ENCODE assay signal across 33 cellular contexts in the genomic region with DNA sequence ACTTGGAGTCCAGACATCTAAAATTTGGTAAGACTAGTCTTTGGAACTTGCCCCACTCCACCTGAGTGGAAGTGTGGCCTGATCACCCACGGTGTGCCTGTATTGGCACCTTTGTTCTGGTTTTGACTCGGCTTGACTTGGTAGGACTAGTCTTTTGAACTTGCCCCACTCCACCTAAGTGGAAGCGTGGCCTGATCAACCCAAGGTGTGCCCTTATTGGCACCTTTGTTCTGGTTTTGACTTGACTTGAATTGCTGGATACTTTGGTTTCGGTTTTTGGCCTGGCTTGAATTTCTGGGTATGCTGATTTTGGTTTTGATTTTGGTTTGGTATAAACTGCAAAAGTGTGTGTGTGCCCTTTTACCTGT. TPM values are rescaled to one million over a fixed set of nuclear protein-coding genes. Genes with fewer than 3 reads are reported as not detected.
DNase-seq lines count a peak whose midpoint lies in the region; ATAC-seq and TF ChIP-seq lines count a peak whose summit lies in the region.
"Had no signal": no experiment of that assay in that cellular context is flagged by ENCODE, and none has a peak within 500 bp of the region (broad histone marks: within the 10 kb centered on the region; RNA-seq: fewer than 3 reads in every experiment).

No MANE protein-coding gene starts in this region.

- no peak for TF ChIP-seq CTCF in SK-N-SH (IDR thresholded peaks at IDR 0.05)
- no peak for TF ChIP-seq CTCF in type B pancreatic cell (conservative IDR thresholded peaks at IDR 0.05)
- no peak for TF ChIP-seq CTCF in progenitor cell of endocrine pancreas (IDR thresholded peaks at IDR 0.05; ENCODE audit: unreplicated experiment)

- H2AK5ac ChIP-seq in mesenchymal stem cell (ENCODE audit: low read length, severe bottlenecking) = peak overlapping the region; percentile 100

- no peak overlapping the region for H3K14ac ChIP-seq in mesenchymal stem cell (ENCODE audit: low read length in 2 of 2)

- H3K4me3 ChIP-seq in SK-N-SH (ENCODE audit: low read depth in 2 of 2, low read length in 1 of 2) (no peak overlapping the region), mesenchymal stem cell (ENCODE audit: insufficient read depth in 1 of 2, low read depth in 1 of 2, low read length in 2 of 2) (peak overlapping the region in 1 of 2 experiments; percentile 65)
- H3K4me3 ChIP-seq: coronary artery, esophagus muscularis mucosa, gastrocnemius medialis, left ventricle myocardium inferior had no signal

- no peaks in the 10 kb centered on the region for H3K9me3 ChIP-seq in SK-N-SH
- no peaks in the 10 kb centered on the region for H3K9me3 ChIP-seq in mesenchymal stem cell (ENCODE audit: control insufficient read depth, low read length)
- H3K9me3 ChIP-seq: esophagus muscularis mucosa, gastrocnemius medialis, left ventricle myocardium inferior had no signal

- peak overlapping the region in 1 of 2 experiments; percentile 49 for H3K4ac ChIP-seq in mesenchymal stem cell (ENCODE audit: low read depth in 1 of 2, low read length in 2 of 2)

- no peak overlapping the region for H2BK120ac ChIP-seq in mesenchymal stem cell (ENCODE audit: low read depth, low read length)

- H4K8ac ChIP-seq in mesenchymal stem cell (ENCODE audit: low read length) = no peak overlapping the region

- H3K36me3 ChIP-seq in SK-N-SH (replicated peaks in 1 of 2; ENCODE audit: control insufficient read depth in 1 of 2, insufficient read depth in 2 of 2, low read length in 1 of 2) = no peaks in the 10 kb centered on the region
- no peaks in the 10 kb centered on the region for H3K36me3 ChIP-seq in mesenchymal stem cell (ENCODE audit: control insufficient read depth in 1 of 2, insufficient read depth in 2 of 2, low read depth in 1 of 2, low read length in 2 of 2)
- H3K36me3 ChIP-seq: esophagus muscularis mucosa, gastrocnemius medialis, left ventricle myocardium inferior had no signal

- WGBS in SK-N-SH (ENCODE audit: low lambda C conversion rate) = 47% methylated on average over 4 of the region's 4 CpGs
- WGBS in mesenchymal stem cell = 98% methylated on average over 4 of the region's 4 CpGs

- no peaks in the 10 kb centered on the region for H3K36me3 Mint-ChIP-seq in type B pancreatic cell
- peaks cover 5% of the 10 kb centered on the region for H3K36me3 Mint-ChIP-seq in progenitor cell of endocrine pancreas (ENCODE audit: insufficient read depth)
- H3K36me3 Mint-ChIP-seq: activated naive CD4-positive, alpha-beta T cell treated with anti-CD3 and anti-CD28 coated beads, Interleukin-2, amount 50 U/mL, for 72 hours; naive thymus-derived CD8-positive, alpha-beta T cell; stimulated activated memory B cell treated with anti-CD40 and anti-IgM and Interleukin-4, amounts not matched to agents 10 μg/mL and 1 μg/mL and 100 μg/mL, for 72 hours had no signal

- TF ChIP-seq EP300 in SK-N-SH (IDR thresholded peaks at IDR 0.05; ENCODE audit: borderline replicate concordance in 1 of 2, low read depth in 1 of 2, low read length in 1 of 2) = no peak

- TF ChIP-seq RAD21 in SK-N-SH (IDR thresholded peaks at IDR 0.05; ENCODE audit: low read length) = no peak

- no peaks in the 10 kb centered on the region for H3K27me3 ChIP-seq in SK-N-SH (ENCODE audit: insufficient read depth)
- H3K27me3 ChIP-seq in mesenchymal stem cell (ENCODE audit: control insufficient read depth in 1 of 2, insufficient read depth in 1 of 2, low read length in 2 of 2) = no peaks in the 10 kb centered on the region
- H3K27me3 ChIP-seq: esophagus muscularis mucosa, gastrocnemius medialis had no signal

- no peaks in the 10 kb centered on the region for H3K9me2 ChIP-seq in SK-N-SH

- H4K91ac ChIP-seq in mesenchymal stem cell (ENCODE audit: low read length) = no peak overlapping the region

- no peak overlapping the region for H2BK15ac ChIP-seq in mesenchymal stem cell (ENCODE audit: low read depth, poor library complexity, severe bottlenecking)

- H3K4me1 ChIP-seq in SK-N-SH (ENCODE audit: control insufficient read depth in 1 of 2, insufficient read depth in 2 of 2, low read depth in 1 of 2, low read length in 1 of 2) = no peaks in the 10 kb centered on the region
- H3K4me1 ChIP-seq in mesenchymal stem cell (ENCODE audit: control insufficient read depth, insufficient read depth, low read depth, low read length) = no peaks in the 10 kb centered on the region
- H3K4me1 ChIP-seq: esophagus muscularis mucosa, gastrocnemius medialis, left ventricle myocardium inferior, parathyroid adenoma had no signal

- H3K27ac Mint-ChIP-seq in type B pancreatic cell = no peak overlapping the region
- no peak overlapping the region for H3K27ac Mint-ChIP-seq in progenitor cell of endocrine pancreas
- H3K27ac Mint-ChIP-seq: activated CD8-positive, alpha-beta T cell treated with anti-CD3 and anti-CD28 coated beads for 36 hours; activated T-helper 2 cell treated with anti-CD3 and anti-CD28 coated beads, Interferon-gamma antibody, Interleukin-2, Interleukin-4, amounts not matched to agents 10 μg/mL and 5 μg/mL and 100 μg/mL, durations not matched to agents 14 hours and 24 hours and 36 hours; effector memory CD8-positive, alpha-beta T cell; naive thymus-derived CD8-positive, alpha-beta T cell; stimulated activated memory B cell treated with anti-CD40 and anti-IgM and Interleukin-4, amounts not matched to agents 10 μg/mL and 1 μg/mL and 100 μg/mL, for 72 hours had no signal

- H4K20me1 ChIP-seq in SK-N-SH (ENCODE audit: insufficient read depth) = no peaks in the 10 kb centered on the region

- no peaks in the 10 kb centered on the region for H3K79me2 ChIP-seq in SK-N-SH (ENCODE audit: insufficient read depth)
- H3K79me2 ChIP-seq: parathyroid adenoma had no signal

- H3K4me3 Mint-ChIP-seq in type B pancreatic cell = peak overlapping the region; percentile 67
- H3K4me3 Mint-ChIP-seq in progenitor cell of endocrine pancreas (ENCODE audit: low read depth) = no peak overlapping the region
- H3K4me3 Mint-ChIP-seq: activated CD8-positive, alpha-beta T cell treated with anti-CD3 and anti-CD28 coated beads for 36 hours; effector memory CD8-positive, alpha-beta T cell; naive thymus-derived CD8-positive, alpha-beta T cell; stimulated activated memory B cell treated with anti-CD40 and anti-IgM and Interleukin-4, amounts not matched to agents 10 μg/mL and 1 μg/mL and 100 μg/mL, for 72 hours had no signal

- ATAC-seq in SK-N-SH treated with all-trans-retinoic acid at 6 μM for 48 hours = no peak
- ATAC-seq: activated CD4-positive, CD25-positive, alpha-beta regulatory T cell treated with anti-CD3 and anti-CD28 coated beads, Interleukin-2, amount 50 U/mL, for 24 hours; activated CD8-positive, alpha-beta T cell treated with anti-CD3 and anti-CD28 coated beads for 36 hours; activated naive CD4-positive, alpha-beta T cell treated with anti-CD3 and anti-CD28 coated beads, Interleukin-2, amount 50 U/mL, for 72 hours; effector memory CD8-positive, alpha-beta T cell; gastrocnemius medialis; naive thymus-derived CD8-positive, alpha-beta T cell; stimulated activated memory B cell treated with anti-CD40 and anti-IgM and Interleukin-4, amounts not matched to agents 10 μg/mL and 1 μg/mL and 100 μg/mL, for 72 hours had no signal

- peak overlapping the region; percentile 35; the same call in 1 of the 2 replicates for H3K4me2 ChIP-seq in SK-N-SH
- peak overlapping the region; percentile 78 for H3K4me2 ChIP-seq in mesenchymal stem cell (ENCODE audit: low read length, poor library complexity, severe bottlenecking)

- no peak overlapping the region for H3K23ac ChIP-seq in mesenchymal stem cell (ENCODE audit: low read length in 2 of 2)

- H3K79me1 ChIP-seq in mesenchymal stem cell (replicated peaks; ENCODE audit: low read length, poor library complexity, severe bottlenecking) = no peaks in the 10 kb centered on the region

- CTCF ChIA-PET in SK-N-SH (lab: Yijun Ruan, JAX) = no interaction called here

- peak overlapping the region; percentile 98 for H2BK5ac ChIP-seq in mesenchymal stem cell (ENCODE audit: low read depth, low read length, poor library complexity, severe bottlenecking)

- H3K9ac ChIP-seq in SK-N-SH = no peak overlapping the region
- no peak overlapping the region for H3K9ac ChIP-seq in mesenchymal stem cell (ENCODE audit: low read length)
- H3K9ac ChIP-seq: parathyroid adenoma had no signal

- H3K27ac ChIP-seq in SK-N-SH (ENCODE audit: low read depth in 2 of 2, low read length in 1 of 2) = no peak overlapping the region
- peak overlapping the region; percentile 53 for H3K27ac ChIP-seq in epithelial cell of prostate
- peak overlapping the region; percentile 100 for H3K27ac ChIP-seq in mesenchymal stem cell (ENCODE audit: low read length, poor library complexity, severe bottlenecking)
- H3K27ac ChIP-seq: 22Rv1, coronary artery, esophagus muscularis mucosa, gastrocnemius medialis, left ventricle myocardium inferior, parathyroid adenoma, RWPE1 had no signal

- POLR2A ChIA-PET in SK-N-SH (lab: Yijun Ruan, JAX) = no interaction called here

- H3K27me3 Mint-ChIP-seq in type B pancreatic cell = no peaks in the 10 kb centered on the region
- no peaks in the 10 kb centered on the region for H3K27me3 Mint-ChIP-seq in progenitor cell of endocrine pancreas
- H3K27me3 Mint-ChIP-seq: activated CD8-positive, alpha-beta T cell treated with anti-CD3 and anti-CD28 coated beads for 36 hours; effector memory CD8-positive, alpha-beta T cell; naive thymus-derived CD8-positive, alpha-beta T cell; stimulated activated memory B cell treated with anti-CD40 and anti-IgM and Interleukin-4, amounts not matched to agents 10 μg/mL and 1 μg/mL and 100 μg/mL, for 72 hours had no signal

- peak overlapping the region; percentile 22; the same call in 1 of the 2 replicates for H2AFZ ChIP-seq in SK-N-SH (ENCODE audit: low read depth)
- no peak overlapping the region for H2AFZ ChIP-seq in mesenchymal stem cell (ENCODE audit: low read depth, low read length)
- H2AFZ ChIP-seq: parathyroid adenoma had no signal

- DNase-seq in SK-N-SH = no peak
- DNase-seq in epithelial cell of prostate (ENCODE audit: low read depth, low spot score) = no peak
- DNase-seq in mesenchymal stem cell = no peak
- no peak for DNase-seq in type B pancreatic cell (ENCODE audit: extremely low spot score, unreplicated experiment)
- DNase-seq in activated CD4-positive, CD25-positive, alpha-beta regulatory T cell treated with anti-CD3 and anti-CD28 coated beads, Interleukin-2, amount 50 U/mL, for 72 hours = no peak
- no peak for DNase-seq in progenitor cell of endocrine pancreas (ENCODE audit: low spot score, unreplicated experiment)
- no peak for DNase-seq in dedifferentiated amniotic fluid mesenchymal stem cell (ENCODE audit: extremely low spot score)
- DNase-seq: activated CD8-positive, alpha-beta T cell treated with anti-CD3 and anti-CD28 coated beads for 36 hours; effector memory CD8-positive, alpha-beta T cell; gastrocnemius medialis; HCEC 1CT; hippocampal formation; Karpas-422; left ventricle myocardium inferior; midbrain; naive thymus-derived CD8-positive, alpha-beta T cell; NCI-H146; NCI-H446 treated with DMSO at 0.1 percent for 48 hours; stimulated activated CD4-positive, alpha-beta T cell treated with anti-CD3 and anti-CD28 coated beads, Interleukin-4, amount 100 ng/mL, for 4 hours; substantia nigra had no signal

- peak overlapping the region in 1 of 2 experiments; percentile 18 for H2BK12ac ChIP-seq in mesenchymal stem cell (ENCODE audit: low read length in 2 of 2)

- no peaks in the 10 kb centered on the region for H3F3A ChIP-seq in SK-N-SH (replicated peaks; ENCODE audit: insufficient read depth)

- H3K9me3 Mint-ChIP-seq in type B pancreatic cell (no peaks in the 10 kb centered on the region), progenitor cell of endocrine pancreas (ENCODE audit: low read depth) (peaks cover 4% of the 10 kb centered on the region)
- H3K9me3 Mint-ChIP-seq: activated CD8-positive, alpha-beta T cell treated with anti-CD3 and anti-CD28 coated beads for 36 hours; activated naive CD4-positive, alpha-beta T cell treated with anti-CD3 and anti-CD28 coated beads, Interleukin-2, amount 50 U/mL, for 72 hours; activated T-helper 2 cell treated with anti-CD3 and anti-CD28 coated beads, Interferon-gamma antibody, Interleukin-2, Interleukin-4, amounts not matched to agents 10 μg/mL and 5 μg/mL and 100 μg/mL, durations not matched to agents 14 hours and 24 hours and 36 hours; naive thymus-derived CD8-positive, alpha-beta T cell; stimulated activated memory B cell treated with anti-CD40 and anti-IgM and Interleukin-4, amounts not matched to agents 10 μg/mL and 1 μg/mL and 100 μg/mL, for 72 hours had no signal

- H3K4me1 Mint-ChIP-seq in type B pancreatic cell (ENCODE audit: unreplicated experiment) (no peaks in the 10 kb centered on the region), progenitor cell of endocrine pancreas (ENCODE audit: low read depth) (peaks cover 16% of the 10 kb centered on the region)
- H3K4me1 Mint-ChIP-seq: naive thymus-derived CD8-positive, alpha-beta T cell; stimulated activated memory B cell treated with anti-CD40 and anti-IgM and Interleukin-4, amounts not matched to agents 10 μg/mL and 1 μg/mL and 100 μg/mL, for 72 hours had no signal

- H3K18ac ChIP-seq in mesenchymal stem cell (ENCODE audit: low read depth in 1 of 2, low read length in 2 of 2) = no peak overlapping the region

RNA-seq across cellular contexts. Expression of a gene that starts 44.7 kb away (rescaled TPM):
- polyA plus RNA-seq in SK-N-SH (2012; rRNA removed) = not detected in 2 replicates
- polyA plus RNA-seq in SK-N-SH (2012; cell fraction: cytosol; rRNA removed) = not detected in 2 replicates
- polyA plus RNA-seq in SK-N-SH (2012; cell fraction: nucleus; rRNA removed) = not detected in 2 replicates
- 0.03 TPM for polyA plus RNA-seq in mesenchymal stem cell (2013, experiment 1 of 2)
- polyA plus RNA-seq in mesenchymal stem cell (2013, experiment 2 of 2) = 0.04 TPM
- total RNA-seq in type B pancreatic cell (ENCODE audit: low replicate concordance) = 0.95 and 8.7 TPM in 2 replicates
- 1.1 and 1.2 TPM in 2 replicates for total RNA-seq in progenitor cell of endocrine pancreas
- total RNA-seq: activated CD8-positive, alpha-beta T cell treated with anti-CD3 and anti-CD28 coated beads for 36 hours; activated naive CD4-positive, alpha-beta T cell treated with anti-CD3 and anti-CD28 coated beads, Interleukin-2, amount 50 U/mL, for 72 hours; activated T-helper 2 cell treated with anti-CD3 and anti-CD28 coated beads, Interferon-gamma antibody, Interleukin-2, Interleukin-4, amounts not matched to agents 10 μg/mL and 5 μg/mL and 100 μg/mL, durations not matched to agents 14 hours and 24 hours and 36 hours; Daoy; esophagus muscularis mucosa; left ventricle myocardium inferior; naive thymus-derived CD8-positive, alpha-beta T cell; OCI-LY7; T-helper 1 cell treated with Interleukin-12 subunit alpha and Interleukin-12 subunit beta and Interleukin-4 antibody, amounts not matched to agents 30 ng/mL and 1 ng/mL, for 36 hours had no signal
- polyA plus RNA-seq: naive thymus-derived CD8-positive, alpha-beta T cell had no signal

Comparison
In these comparisons a context has a peak if more than half of its experiments do, and no peak if none do; other contexts are left out.
1. H3K27ac ChIP-seq: peak in epithelial cell of prostate (single experiment) and mesenchymal stem cell (single experiment); none in SK-N-SH (0 of 2).